In the genomic region with DNA sequence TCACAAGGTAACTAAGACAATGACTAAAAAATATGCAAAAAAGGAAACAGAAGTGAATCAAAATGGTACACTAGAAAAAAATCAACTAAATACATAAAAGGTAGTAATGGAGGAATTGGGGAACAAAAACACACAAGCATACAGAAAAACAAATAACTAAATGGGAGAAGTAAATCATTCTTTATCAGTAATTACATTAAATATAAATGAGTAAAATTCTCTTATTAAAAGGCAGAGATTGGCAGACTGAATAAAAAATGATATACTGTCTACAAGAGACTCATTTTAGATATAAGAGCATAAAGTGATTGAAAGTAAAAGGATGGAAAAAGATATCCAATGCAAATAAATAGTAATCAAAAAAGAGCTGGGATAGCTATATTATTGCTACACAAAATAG, we compare ENCODE assay signal across 9 cellular contexts.
"Had no signal": no experiment of that assay in that cellular context is flagged by ENCODE, and none has a peak within 500 bp of the region (broad histone marks: within the 10 kb centered on the region; RNA-seq: fewer than 3 reads in every experiment).

No MANE protein-coding gene starts in this region.

- H3K27ac Mint-ChIP-seq: IgD-negative memory B cell had no signal

- H3K27me3 Mint-ChIP-seq: IgD-negative memory B cell had no signal

- FAIRE-seq: HepG2, HTR-8/SVneo had no signal

- ATAC-seq: HepG2 had no signal

- H3K36me3 Mint-ChIP-seq: IgD-negative memory B cell had no signal

- DNase-seq: IMR-90, Karpas-422, KBM-7, KG1 had no signal

- H3K9ac ChIP-seq: KMS-11 had no signal

- H3K27ac ChIP-seq: HL-60, KMS-11 had no signal

- H3K4me2 ChIP-seq: KMS-11 had no signal
